ENCODE assay signal across 22 cellular contexts in genomic region chr22:50178471-50178864, GRCh38. TPM values are rescaled to one million over a fixed set of nuclear protein-coding genes. Genes with fewer than 3 reads are reported as not detected.
"Had no signal": no experiment of that assay in that cellular context is flagged by ENCODE, and none has a peak within 500 bp of the region (broad histone marks: within the 10 kb centered on the region; RNA-seq: fewer than 3 reads in every experiment).

No MANE protein-coding gene starts in this region.

- H3K27ac ChIP-seq: colonic mucosa, esophagus squamous epithelium, gastroesophageal sphincter, left ventricle myocardium inferior, ovary, suprapubic skin, tibial artery, upper lobe of left lung, uterus had no signal

- FAIRE-seq: keratinocyte had no signal

- ATAC-seq: gastroesophageal sphincter; left cardiac atrium; right cardiac atrium; stimulated activated effector memory CD8-positive, alpha-beta T cell treated with anti-CD3 and anti-CD28 coated beads, Interleukin-12 subunit alpha, Interleukin-12 subunit beta, amount 100 ng/mL, for 72 hours; stimulated activated naive CD8-positive, alpha-beta T cell treated with anti-CD3 and anti-CD28 coated beads, Interleukin-15, Interleukin-2, amounts not matched to agents 100 U/mL and 50 U/mL, for 24 hours had no signal

- H3K4me3 ChIP-seq: colonic mucosa, esophagus squamous epithelium, gastroesophageal sphincter, left ventricle myocardium inferior, ovary, smooth muscle cell, suprapubic skin, tibial artery, upper lobe of left lung, uterus had no signal

- H3K9me3 ChIP-seq: colonic mucosa, esophagus squamous epithelium, gastroesophageal sphincter, left ventricle myocardium inferior, ovary, suprapubic skin, tibial artery, upper lobe of left lung, uterus had no signal

- H3K27ac Mint-ChIP-seq: immature natural killer cell; naive thymus-derived CD4-positive, alpha-beta T cell; progenitor cell of endocrine pancreas; stimulated activated effector memory CD8-positive, alpha-beta T cell treated with anti-CD3 and anti-CD28 coated beads, Interleukin-12 subunit alpha, Interleukin-12 subunit beta, amount 100 ng/mL, for 72 hours had no signal

- H3K4me1 ChIP-seq: colonic mucosa, uterus had no signal

- DNase-seq: colonic mucosa; dermis blood vessel endothelial cell; esophagus squamous epithelium; foreskin fibroblast; immature natural killer cell; left cardiac atrium; left ventricle myocardium inferior; stimulated activated CD4-positive, alpha-beta T cell treated with anti-CD3 and anti-CD28 coated beads, Interleukin-4, amount 100 ng/mL, for 1 hour; stimulated activated CD8-positive, alpha-beta memory T cell treated with anti-CD3 and anti-CD28 coated beads, Interleukin-4, amount 100 ng/mL, for 48 hours; stimulated activated naive CD8-positive, alpha-beta T cell treated with anti-CD3 and anti-CD28 coated beads, Interleukin-15, Interleukin-2, amounts not matched to agents 100 U/mL and 50 U/mL, for 24 hours; uterus had no signal

- H3K36me3 Mint-ChIP-seq: immature natural killer cell; naive thymus-derived CD4-positive, alpha-beta T cell had no signal

- H3K4me3 Mint-ChIP-seq: immature natural killer cell; naive thymus-derived CD4-positive, alpha-beta T cell; stimulated activated effector memory CD8-positive, alpha-beta T cell treated with anti-CD3 and anti-CD28 coated beads, Interleukin-12 subunit alpha, Interleukin-12 subunit beta, amount 100 ng/mL, for 72 hours had no signal

- H3K27me3 Mint-ChIP-seq: progenitor cell of endocrine pancreas had no signal

- H3K9me3 Mint-ChIP-seq: immature natural killer cell; stimulated activated effector memory CD8-positive, alpha-beta T cell treated with anti-CD3 and anti-CD28 coated beads, Interleukin-12 subunit alpha, Interleukin-12 subunit beta, amount 100 ng/mL, for 72 hours had no signal

- H3K27me3 ChIP-seq: ovary, upper lobe of left lung, uterus had no signal

- H3K36me3 ChIP-seq: colonic mucosa, esophagus squamous epithelium, gastroesophageal sphincter, left ventricle myocardium inferior, ovary, suprapubic skin, tibial artery, upper lobe of left lung, uterus had no signal

- H3K4me2 ChIP-seq: smooth muscle cell had no signal

RNA-seq across cellular contexts. Expression of gene PANX2, which starts 7.9 kb away (rescaled TPM):
- total RNA-seq: colonic mucosa had no signal
- polyA plus RNA-seq: naive thymus-derived CD4-positive, alpha-beta T cell had no signal
